In genomic region chr3:139630532-139630931, GRCh38 we compare ENCODE assay signal across 41 cellular contexts.
"Had no signal": no experiment of that assay in that cellular context is flagged by ENCODE, and none has a peak within 500 bp of the region (broad histone marks: within the 10 kb centered on the region; RNA-seq: fewer than 3 reads in every experiment).

No MANE protein-coding gene starts in this region.

- H3K4me3 ChIP-seq: adrenal gland, esophagus squamous epithelium, heart right ventricle, pancreas, prostate gland, sigmoid colon, thyroid gland, upper lobe of left lung, vagina had no signal

- H3K4me1 Mint-ChIP-seq: activated CD4-positive, alpha-beta T cell treated with anti-CD3 and anti-CD28 coated beads, Interleukin-2, amount 10 ng/mL, durations not matched to agents 24 days and 14 days; activated naive CD8-positive, alpha-beta T cell treated with anti-CD3 and anti-CD28 coated beads for 36 hours; naive B cell; stimulated activated memory B cell treated with anti-CD40 and anti-IgM and Interleukin-4, amounts not matched to agents 10 μg/mL and 1 μg/mL and 100 μg/mL, for 72 hours; stimulated activated naive CD8-positive, alpha-beta T cell treated with anti-CD3 and anti-CD28 coated beads, Interleukin-15, amount 100 ng/mL, for 72 hours had no signal

- H3K36me3 Mint-ChIP-seq: activated CD4-positive, alpha-beta memory T cell treated with anti-CD3 and anti-CD28 coated beads for 36 hours; stimulated activated memory B cell treated with anti-CD40 and anti-IgM and Interleukin-4, amounts not matched to agents 10 μg/mL and 1 μg/mL and 100 μg/mL, for 72 hours had no signal

- H3K27ac Mint-ChIP-seq: activated CD4-positive, alpha-beta memory T cell treated with anti-CD3 and anti-CD28 coated beads for 36 hours; activated CD4-positive, alpha-beta T cell treated with anti-CD3 and anti-CD28 coated beads, Interleukin-2, amount 10 ng/mL, durations not matched to agents 24 days and 14 days; activated naive CD4-positive, alpha-beta T cell treated with anti-CD3 and anti-CD28 coated beads for 36 hours; activated naive CD8-positive, alpha-beta T cell treated with anti-CD3 and anti-CD28 coated beads for 36 hours; activated T-helper 1 cell treated with anti-CD3 and anti-CD28 coated beads, Interleukin-12 subunit alpha, Interleukin-12 subunit beta, Interleukin-2, Interleukin-4 antibody, amounts not matched to agents 30 ng/mL and 10 ng/mL and 1 ng/mL, durations not matched to agents 14 hours and 24 hours and 36 hours; dendritic cell treated with granulocyte-macrophage colony-stimulating factor and Interleukin-4, amounts not matched to agents 40 ng/mL and 50 ng/mL, for 4 days; mesothelial cell of epicardium; nephron progenitor cell; stimulated activated memory B cell treated with anti-CD40 and anti-IgM and Interleukin-4, amounts not matched to agents 10 μg/mL and 1 μg/mL and 100 μg/mL, for 72 hours had no signal

- H3K27me3 Mint-ChIP-seq: activated CD4-positive, alpha-beta T cell treated with anti-CD3 and anti-CD28 coated beads, Interleukin-2, amount 10 ng/mL, durations not matched to agents 24 days and 14 days; activated naive CD8-positive, alpha-beta T cell treated with anti-CD3 and anti-CD28 coated beads for 36 hours; dendritic cell treated with granulocyte-macrophage colony-stimulating factor and Interleukin-4, amounts not matched to agents 40 ng/mL and 50 ng/mL, for 4 days; naive B cell; stimulated activated memory B cell treated with anti-CD40 and anti-IgM and Interleukin-4, amounts not matched to agents 10 μg/mL and 1 μg/mL and 100 μg/mL, for 72 hours; stimulated activated naive CD8-positive, alpha-beta T cell treated with anti-CD3 and anti-CD28 coated beads, Interleukin-15, amount 100 ng/mL, for 72 hours had no signal

- H3K36me3 ChIP-seq: adrenal gland, brain microvascular endothelial cell, pancreas, prostate gland, sigmoid colon, thyroid gland, vagina, WERI-Rb-1 had no signal

- H3K4me1 ChIP-seq: adrenal gland, esophagus squamous epithelium, pancreas, prostate gland, thyroid gland, upper lobe of left lung, vagina had no signal

- ATAC-seq: heart right ventricle; left colon; pancreas; stimulated activated memory B cell treated with anti-CD40 and anti-IgM and Interleukin-4, amounts not matched to agents 10 μg/mL and 1 μg/mL and 100 μg/mL, for 72 hours; stimulated activated naive CD8-positive, alpha-beta T cell treated with anti-CD3 and anti-CD28 coated beads, Interleukin-15, amount 100 ng/mL, for 72 hours had no signal

- H3K9me3 ChIP-seq: adrenal gland, esophagus squamous epithelium, heart right ventricle, pancreas, prostate gland, sigmoid colon, thyroid gland, upper lobe of left lung, vagina had no signal

- H3K4me3 Mint-ChIP-seq: activated CD4-positive, alpha-beta memory T cell treated with anti-CD3 and anti-CD28 coated beads for 36 hours; activated CD4-positive, alpha-beta T cell treated with anti-CD3 and anti-CD28 coated beads, Interleukin-2, amount 10 ng/mL, durations not matched to agents 24 days and 14 days; activated naive CD4-positive, alpha-beta T cell treated with anti-CD3 and anti-CD28 coated beads for 36 hours; activated naive CD8-positive, alpha-beta T cell treated with anti-CD3 and anti-CD28 coated beads for 36 hours; activated T-helper 1 cell treated with anti-CD3 and anti-CD28 coated beads, Interleukin-12 subunit alpha, Interleukin-12 subunit beta, Interleukin-2, Interleukin-4 antibody, amounts not matched to agents 30 ng/mL and 10 ng/mL and 1 ng/mL, durations not matched to agents 14 hours and 24 hours and 36 hours; dendritic cell treated with granulocyte-macrophage colony-stimulating factor and Interleukin-4, amounts not matched to agents 40 ng/mL and 50 ng/mL, for 4 days; mesothelial cell of epicardium; naive B cell; nephron progenitor cell; stimulated activated memory B cell treated with anti-CD40 and anti-IgM and Interleukin-4, amounts not matched to agents 10 μg/mL and 1 μg/mL and 100 μg/mL, for 72 hours; stimulated activated naive CD8-positive, alpha-beta T cell treated with anti-CD3 and anti-CD28 coated beads, Interleukin-15, amount 100 ng/mL, for 72 hours had no signal

- H3K27me3 ChIP-seq: adrenal gland, brain microvascular endothelial cell, esophagus squamous epithelium, heart right ventricle, pancreas, sigmoid colon, thyroid gland, upper lobe of left lung, vagina had no signal

- DNase-seq: activated CD4-positive, alpha-beta memory T cell treated with anti-CD3 and anti-CD28 coated beads for 36 hours; activated CD4-positive, alpha-beta T cell treated with anti-CD3 and anti-CD28 coated beads, Interleukin-2, amount 10 ng/mL, durations not matched to agents 24 days and 14 days; activated CD4-positive, CD25-positive, alpha-beta regulatory T cell treated with anti-CD3 and anti-CD28 coated beads, Interleukin-2, amount 50 U/mL, for 72 hours; activated CD8-positive, alpha-beta memory T cell treated with anti-CD3 and anti-CD28 coated beads, Interleukin-2, amount 50 U/mL, for 4 hours; activated effector memory CD4-positive, alpha-beta T cell treated with anti-CD3 and anti-CD28 coated beads, Interleukin-2, amount 50 U/mL, for 16 hours; activated naive CD4-positive, alpha-beta T cell treated with anti-CD3 and anti-CD28 coated beads for 36 hours; activated naive CD8-positive, alpha-beta T cell treated with anti-CD3 and anti-CD28 coated beads for 36 hours; activated T-cell treated with anti-CD3 and anti-CD28 coated beads, Interleukin-2, amount 50 U/mL, for 1 hour; adrenal gland; aorta; brain microvascular endothelial cell; central memory CD4-positive, alpha-beta T cell; effector CD4-positive, alpha-beta T cell; esophagus squamous epithelium; foreskin melanocyte; heart right ventricle; kidney; left colon; mammary epithelial cell; naive B cell; nephron progenitor cell; nucleus accumbens; pancreas; retina; sigmoid colon; small intestine; stimulated activated CD4-positive, alpha-beta T cell treated with anti-CD3 and anti-CD28 coated beads, Interleukin-1b, Interleukin-23, amount 100 ng/mL, for 48 hours; stimulated activated CD4-positive, alpha-beta T cell treated with anti-CD3 and anti-CD28 coated beads, Interleukin-4, amount 100 ng/mL, for 4 hours; stimulated activated CD8-positive, alpha-beta memory T cell treated with anti-CD3 and anti-CD28 coated beads, Interleukin-4, amount 100 ng/mL, for 48 hours; stimulated activated naive CD8-positive, alpha-beta T cell treated with anti-CD3 and anti-CD28 coated beads, Interleukin-15, amount 100 ng/mL, for 72 hours; substantia nigra; thyroid gland; upper lobe of left lung; WERI-Rb-1 had no signal

- H3K27ac ChIP-seq: adrenal gland, brain microvascular endothelial cell, epithelial cell of prostate, esophagus squamous epithelium, heart right ventricle, pancreas, prostate gland, sigmoid colon, thyroid gland, upper lobe of left lung, vagina, WERI-Rb-1 had no signal

- H3K9me3 Mint-ChIP-seq: activated CD4-positive, alpha-beta memory T cell treated with anti-CD3 and anti-CD28 coated beads for 36 hours; activated CD4-positive, alpha-beta T cell treated with anti-CD3 and anti-CD28 coated beads, Interleukin-2, amount 10 ng/mL, durations not matched to agents 24 days and 14 days; activated naive CD4-positive, alpha-beta T cell treated with anti-CD3 and anti-CD28 coated beads for 36 hours; activated naive CD8-positive, alpha-beta T cell treated with anti-CD3 and anti-CD28 coated beads for 36 hours; activated T-helper 1 cell treated with anti-CD3 and anti-CD28 coated beads, Interleukin-12 subunit alpha, Interleukin-12 subunit beta, Interleukin-2, Interleukin-4 antibody, amounts not matched to agents 30 ng/mL and 10 ng/mL and 1 ng/mL, durations not matched to agents 14 hours and 24 hours and 36 hours; dendritic cell treated with granulocyte-macrophage colony-stimulating factor and Interleukin-4, amounts not matched to agents 40 ng/mL and 50 ng/mL, for 4 days; stimulated activated memory B cell treated with anti-CD40 and anti-IgM and Interleukin-4, amounts not matched to agents 10 μg/mL and 1 μg/mL and 100 μg/mL, for 72 hours; stimulated activated naive CD8-positive, alpha-beta T cell treated with anti-CD3 and anti-CD28 coated beads, Interleukin-15, amount 100 ng/mL, for 72 hours had no signal
